In the genomic region with DNA sequence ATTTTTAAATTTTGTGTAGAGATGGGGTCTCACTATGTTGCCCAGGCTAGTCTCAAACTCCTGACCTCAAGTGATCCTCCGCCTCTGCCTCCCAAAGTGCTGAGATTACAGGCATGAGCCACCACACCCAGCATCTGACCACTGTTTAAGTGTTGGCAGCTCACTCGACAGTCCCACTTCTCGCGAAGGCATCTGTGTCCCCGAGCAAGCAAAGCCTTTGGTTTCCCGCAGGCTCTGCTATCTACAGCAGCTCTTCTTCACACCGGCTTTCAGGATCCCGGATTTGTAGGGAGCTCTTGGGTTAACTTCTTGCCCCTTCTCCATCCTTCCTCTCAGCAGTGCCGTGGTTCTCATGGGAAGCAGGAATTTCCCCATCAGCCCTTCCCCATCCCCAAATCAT, we compare ENCODE assay signal across 7 cellular contexts.
"Had no signal": no experiment of that assay in that cellular context is flagged by ENCODE, and none has a peak within 500 bp of the region (broad histone marks: within the 10 kb centered on the region; RNA-seq: fewer than 3 reads in every experiment).

No MANE protein-coding gene starts in this region.

- ATAC-seq: GM23338 had no signal

- H3K9me3 Mint-ChIP-seq: GM23338, H9 had no signal

- FAIRE-seq: H1, H54, HTR-8/SVneo had no signal

- H3K4me2 ChIP-seq: GM23338 had no signal

- H3K4me3 ChIP-seq: GM23338 had no signal

- DNase-seq: H9, HCEC 1CT, IMR-90 had no signal

- H3K4me3 Mint-ChIP-seq: GM23338, H9 had no signal
